In the genomic region with DNA sequence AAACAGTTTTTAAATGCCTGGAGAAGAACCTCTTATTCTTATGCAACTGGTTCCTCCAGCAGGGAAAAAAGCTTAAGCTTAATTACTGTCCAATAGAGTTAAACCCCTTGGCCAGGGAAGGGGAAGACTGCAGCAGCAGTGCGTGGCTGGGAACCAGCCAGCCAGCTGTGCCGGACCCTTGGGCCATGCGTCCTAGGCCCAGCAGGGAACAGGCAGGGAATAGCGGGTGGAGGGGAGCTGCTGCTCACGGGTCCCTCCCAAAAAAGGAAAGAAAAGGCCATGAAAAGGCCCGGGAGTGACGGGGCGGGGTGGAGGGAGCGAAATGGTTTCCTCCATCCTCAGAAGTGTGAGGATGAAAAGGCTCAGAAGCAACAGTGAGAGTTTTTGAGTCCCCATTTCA, we compare ENCODE assay signal across 2 cellular contexts.
TF ChIP-seq lines count a peak whose summit lies in the region.

No MANE protein-coding gene starts in this region.

TF ChIP-seq in SK-N-SH, 30 proteins besides CTCF, POLR2A, EP300 and RAD21 (continued from another document):
- TF ChIP-seq EZH2phosphoT487 (IDR thresholded peaks at IDR 0.05; ENCODE audit: borderline replicate concordance, low read depth) = no peak
- TF ChIP-seq YY1 (IDR thresholded peaks at IDR 0.05; ENCODE audit: low read depth) = no peak
- TF ChIP-seq MAX (IDR thresholded peaks at IDR 0.05; ENCODE audit: low read depth) = no peak
- TF ChIP-seq NFIC (IDR thresholded peaks at IDR 0.05; ENCODE audit: borderline replicate concordance) = no peak
- no peak for TF ChIP-seq REST (IDR thresholded peaks at IDR 0.05; ENCODE audit: low read depth, low read length)
- TF ChIP-seq, protein P1, sequence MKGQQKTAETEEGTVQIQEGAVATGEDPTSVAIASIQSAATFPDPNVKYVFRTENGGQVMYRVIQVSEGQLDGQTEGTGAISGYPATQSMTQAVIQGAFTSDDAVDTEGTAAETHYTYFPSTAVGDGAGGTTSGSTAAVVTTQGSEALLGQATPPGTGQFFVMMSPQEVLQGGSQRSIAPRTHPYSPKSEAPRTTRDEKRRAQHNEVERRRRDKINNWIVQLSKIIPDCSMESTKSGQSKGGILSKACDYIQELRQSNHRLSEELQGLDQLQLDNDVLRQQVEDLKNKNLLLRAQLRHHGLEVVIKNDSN (IDR thresholded peaks at IDR 0.05; ENCODE audit: borderline replicate concordance, low read depth) = no peak
- no peak for TF ChIP-seq RFX5 (IDR thresholded peaks at IDR 0.05; ENCODE audit: low read length)
- TF ChIP-seq, protein P2, sequence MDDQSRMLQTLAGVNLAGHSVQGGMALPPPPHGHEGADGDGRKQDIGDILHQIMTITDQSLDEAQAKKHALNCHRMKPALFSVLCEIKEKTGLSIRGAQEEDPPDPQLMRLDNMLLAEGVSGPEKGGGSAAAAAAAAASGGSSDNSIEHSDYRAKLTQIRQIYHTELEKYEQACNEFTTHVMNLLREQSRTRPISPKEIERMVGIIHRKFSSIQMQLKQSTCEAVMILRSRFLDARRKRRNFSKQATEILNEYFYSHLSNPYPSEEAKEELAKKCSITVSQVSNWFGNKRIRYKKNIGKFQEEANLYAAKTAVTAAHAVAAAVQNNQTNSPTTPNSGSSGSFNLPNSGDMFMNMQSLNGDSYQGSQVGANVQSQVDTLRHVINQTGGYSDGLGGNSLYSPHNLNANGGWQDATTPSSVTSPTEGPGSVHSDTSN (IDR thresholded peaks at IDR 0.05) = no peak
- TF ChIP-seq NRF1 (IDR thresholded peaks at IDR 0.05; ENCODE audit: low read depth, low read length) = no peak
- TF ChIP-seq TEAD4 (IDR thresholded peaks at IDR 0.05; ENCODE audit: borderline replicate concordance, insufficient read depth) = no peak
- TF ChIP-seq, protein P3, sequence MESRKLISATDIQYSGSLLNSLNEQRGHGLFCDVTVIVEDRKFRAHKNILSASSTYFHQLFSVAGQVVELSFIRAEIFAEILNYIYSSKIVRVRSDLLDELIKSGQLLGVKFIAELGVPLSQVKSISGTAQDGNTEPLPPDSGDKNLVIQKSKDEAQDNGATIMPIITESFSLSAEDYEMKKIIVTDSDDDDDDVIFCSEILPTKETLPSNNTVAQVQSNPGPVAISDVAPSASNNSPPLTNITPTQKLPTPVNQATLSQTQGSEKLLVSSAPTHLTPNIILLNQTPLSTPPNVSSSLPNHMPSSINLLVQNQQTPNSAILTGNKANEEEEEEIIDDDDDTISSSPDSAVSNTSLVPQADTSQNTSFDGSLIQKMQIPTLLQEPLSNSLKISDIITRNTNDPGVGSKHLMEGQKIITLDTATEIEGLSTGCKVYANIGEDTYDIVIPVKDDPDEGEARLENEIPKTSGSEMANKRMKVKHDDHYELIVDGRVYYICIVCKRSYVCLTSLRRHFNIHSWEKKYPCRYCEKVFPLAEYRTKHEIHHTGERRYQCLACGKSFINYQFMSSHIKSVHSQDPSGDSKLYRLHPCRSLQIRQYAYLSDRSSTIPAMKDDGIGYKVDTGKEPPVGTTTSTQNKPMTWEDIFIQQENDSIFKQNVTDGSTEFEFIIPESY (IDR thresholded peaks at IDR 0.05; ENCODE audit: borderline replicate concordance, low read depth) = no peak
- no peak for TF ChIP-seq JUND (IDR thresholded peaks at IDR 0.05)
- TF ChIP-seq TAF1 (IDR thresholded peaks at IDR 0.05; ENCODE audit: borderline replicate concordance, low read depth, low read length) = no peak
- TF ChIP-seq, protein P4, sequence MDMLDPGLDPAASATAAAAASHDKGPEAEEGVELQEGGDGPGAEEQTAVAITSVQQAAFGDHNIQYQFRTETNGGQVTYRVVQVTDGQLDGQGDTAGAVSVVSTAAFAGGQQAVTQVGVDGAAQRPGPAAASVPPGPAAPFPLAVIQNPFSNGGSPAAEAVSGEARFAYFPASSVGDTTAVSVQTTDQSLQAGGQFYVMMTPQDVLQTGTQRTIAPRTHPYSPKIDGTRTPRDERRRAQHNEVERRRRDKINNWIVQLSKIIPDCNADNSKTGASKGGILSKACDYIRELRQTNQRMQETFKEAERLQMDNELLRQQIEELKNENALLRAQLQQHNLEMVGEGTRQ (IDR thresholded peaks at IDR 0.05; ENCODE audit: borderline replicate concordance, low read depth, low read length) = no peak
- no peak for TF ChIP-seq CHD2 (IDR thresholded peaks at IDR 0.05; ENCODE audit: low read length, partially characterized antibody)
- TF ChIP-seq FOSL2 (IDR thresholded peaks at IDR 0.05; ENCODE audit: borderline replicate concordance, low read depth) = no peak
- no peak for TF ChIP-seq MXI1 (IDR thresholded peaks at IDR 0.05; ENCODE audit: low read depth, low read length)
- TF ChIP-seq RXRA (IDR thresholded peaks at IDR 0.05; ENCODE audit: borderline replicate concordance, low read depth) = no peak

TF ChIP-seq in SK-N-SH treated with all-trans-retinoic acid at 6 μM for 48 hours, 23 proteins besides CTCF, POLR2A, EP300 and RAD21:
- TF ChIP-seq OSR1 (CRISPR knock-in tag; IDR thresholded peaks at IDR 0.05) = no peak
- TF ChIP-seq CSDC2 (CRISPR knock-in tag; IDR thresholded peaks at IDR 0.05) = no peak
- no peak for TF ChIP-seq ZNF70 (CRISPR knock-in tag; IDR thresholded peaks at IDR 0.05)
